In genomic region chr20:2221933-2222332, GRCh38 we compare ENCODE assay signal across 21 cellular contexts.
DNase-seq lines count a peak whose midpoint lies in the region; ATAC-seq, FAIRE-seq and TF ChIP-seq lines count a peak whose summit lies in the region.
"Had no signal": no experiment of that assay in that cellular context is flagged by ENCODE, and none has a peak within 500 bp of the region (broad histone marks: within the 10 kb centered on the region; RNA-seq: fewer than 3 reads in every experiment).

No MANE protein-coding gene starts in this region.

- DNase-seq in HepG2 (ENCODE audit: low spot score): no peak
- DNase-seq in left lobe of liver (ENCODE audit: low spot score): no peak
- DNase-seq in nephron progenitor cell: no peak
- DNase-seq in activated T-helper 1 cell treated with anti-CD3 and anti-CD28 coated beads, Interleukin-12 subunit alpha, Interleukin-12 subunit beta, Interleukin-2, Interleukin-4 antibody, amounts not matched to agents 30 ng/mL and 10 ng/mL and 1 ng/mL, durations not matched to agents 14 hours and 24 hours and 36 hours (ENCODE audit: low spot score): no peak
- DNase-seq in GM10266 (ENCODE audit: extremely low spot score): no peak
- DNase-seq in NCI-H128 (lab: John Stamatoyannopoulos, UW; ENCODE audit: unreplicated experiment): no peak
- DNase-seq: CD4-positive, CD25-positive, alpha-beta regulatory T cell; CD8-positive, alpha-beta memory T cell; COR-L47; DMS 273 treated with DMSO at 0.1 percent for 48 hours; DMS53; DND-41; EL; GM23248 had no signal

- no peaks in the 10 kb centered on the region for H3K36me3 ChIP-seq in liver (ENCODE audit: control insufficient read depth in 4 of 4, insufficient read depth in 3 of 4, low read depth in 1 of 4, low read length in 3 of 4)
- H3K36me3 ChIP-seq in HepG2 (replicated peaks in 1 of 2; ENCODE audit: control insufficient read depth in 1 of 2, insufficient read depth in 2 of 2, low read length in 2 of 2): no peaks in the 10 kb centered on the region
- H3K36me3 ChIP-seq: BLaER1, HAP-1 had no signal

- no peak for TF ChIP-seq POLR2A in HepG2 (IDR thresholded peaks at IDR 0.05; ENCODE audit: insufficient read depth in 1 of 2, low read depth in 2 of 2, low read length in 2 of 2)

- TF ChIP-seq EP300 in HepG2 (IDR thresholded peaks at IDR 0.05; ENCODE audit: low read depth in 2 of 2, low read length in 2 of 2) (no peak), HepG2 (CRISPR knock-in tag; IDR thresholded peaks at IDR 0.05; ENCODE audit: borderline replicate concordance) (no peak)

- WGBS in liver: 74% methylated on average over 2 of the region's 2 CpGs
- WGBS in HepG2 (ENCODE audit: low lambda C conversion rate): 2% methylated on average over 2 of the region's 2 CpGs

- H3K9ac ChIP-seq in liver (ENCODE audit: low read depth in 1 of 2, low read length in 2 of 2) (no peak overlapping the region), HepG2 (ENCODE audit: insufficient read depth, low read depth, low read length) (no peak overlapping the region)
- H3K9ac ChIP-seq: BLaER1, GM23248 had no signal

- BruUV-seq in HepG2 (replicated peaks; lab: Mats Ljungman, UMichigan): no TSS peak

- peaks cover 11% of the 10 kb centered on the region for H3K4me1 Mint-ChIP-seq in nephron progenitor cell
- peaks cover 15% of the 10 kb centered on the region for H3K4me1 Mint-ChIP-seq in activated T-helper 1 cell treated with anti-CD3 and anti-CD28 coated beads, Interleukin-12 subunit alpha, Interleukin-12 subunit beta, Interleukin-2, Interleukin-4 antibody, amounts not matched to agents 30 ng/mL and 10 ng/mL and 1 ng/mL, durations not matched to agents 14 hours and 24 hours and 36 hours (ENCODE audit: low read depth)

- FAIRE-seq in HepG2 (lab: Jason Lieb, UNC): no peak
- FAIRE-seq: A549, GM12891 had no signal

- H3K9me3 ChIP-seq in liver (ENCODE audit: control insufficient read depth in 4 of 4, low read length in 3 of 4) (peaks cover 0 to 4% (median 0%) of the 10 kb centered on the region in 4 donors), HepG2 (ENCODE audit: low read length) (peaks cover 5% of the 10 kb centered on the region; the same call in 1 of the 2 replicates)
- H3K9me3 ChIP-seq: BLaER1 had no signal

- CTCF ChIA-PET in HepG2 (lab: Yijun Ruan, JAX; ENCODE audit: low intra/inter-chr PET ratio, low total read pairs): no interaction called here

- TF ChIP-seq RAD21 in liver (IDR thresholded peaks at IDR 0.05) (no peak), HepG2 (CRISPR knock-in tag; IDR thresholded peaks at IDR 0.05) (no peak)

- no peak overlapping the region for H3K4me2 ChIP-seq in HepG2 (ENCODE audit: low read depth, low read length)
- H3K4me2 ChIP-seq: A549, BLaER1 had no signal

- H3K27me3 ChIP-seq in liver (ENCODE audit: control insufficient read depth in 4 of 4, insufficient read depth in 4 of 4, low read length in 3 of 4) (no peaks in the 10 kb centered on the region), HepG2 (ENCODE audit: control insufficient read depth in 1 of 2, insufficient read depth in 2 of 2, low read length in 2 of 2) (no peaks in the 10 kb centered on the region)
- H3K27me3 ChIP-seq: BLaER1 had no signal

- H3K9me3 Mint-ChIP-seq in nephron progenitor cell: peaks cover 31% of the 10 kb centered on the region
- peaks cover 6% of the 10 kb centered on the region for H3K9me3 Mint-ChIP-seq in activated T-helper 1 cell treated with anti-CD3 and anti-CD28 coated beads, Interleukin-12 subunit alpha, Interleukin-12 subunit beta, Interleukin-2, Interleukin-4 antibody, amounts not matched to agents 30 ng/mL and 10 ng/mL and 1 ng/mL, durations not matched to agents 14 hours and 24 hours and 36 hours

- peaks cover 15% of the 10 kb centered on the region for H3K27me3 Mint-ChIP-seq in nephron progenitor cell (ENCODE audit: low read depth, poor library complexity)
- peaks cover 2% of the 10 kb centered on the region for H3K27me3 Mint-ChIP-seq in activated T-helper 1 cell treated with anti-CD3 and anti-CD28 coated beads, Interleukin-12 subunit alpha, Interleukin-12 subunit beta, Interleukin-2, Interleukin-4 antibody, amounts not matched to agents 30 ng/mL and 10 ng/mL and 1 ng/mL, durations not matched to agents 14 hours and 24 hours and 36 hours (ENCODE audit: insufficient read depth)

- no peaks in the 10 kb centered on the region for H3K79me2 ChIP-seq in HepG2 (ENCODE audit: insufficient read depth, low read length)

- peaks cover 8% of the 10 kb centered on the region for H3K36me3 Mint-ChIP-seq in nephron progenitor cell (ENCODE audit: low read depth)
- no peaks in the 10 kb centered on the region for H3K36me3 Mint-ChIP-seq in activated T-helper 1 cell treated with anti-CD3 and anti-CD28 coated beads, Interleukin-12 subunit alpha, Interleukin-12 subunit beta, Interleukin-2, Interleukin-4 antibody, amounts not matched to agents 30 ng/mL and 10 ng/mL and 1 ng/mL, durations not matched to agents 14 hours and 24 hours and 36 hours (ENCODE audit: low read depth)
- H3K36me3 Mint-ChIP-seq: CD4-positive, CD25-positive, alpha-beta regulatory T cell had no signal

- no peak overlapping the region for H3K4me3 Mint-ChIP-seq in nephron progenitor cell
- H3K4me3 Mint-ChIP-seq in activated T-helper 1 cell treated with anti-CD3 and anti-CD28 coated beads, Interleukin-12 subunit alpha, Interleukin-12 subunit beta, Interleukin-2, Interleukin-4 antibody, amounts not matched to agents 30 ng/mL and 10 ng/mL and 1 ng/mL, durations not matched to agents 14 hours and 24 hours and 36 hours: no peak overlapping the region
- H3K4me3 Mint-ChIP-seq: CD4-positive, CD25-positive, alpha-beta regulatory T cell; CD8-positive, alpha-beta memory T cell had no signal

- H3K4me1 ChIP-seq in liver (ENCODE audit: control insufficient read depth in 4 of 4, insufficient read depth in 4 of 4, low read length in 3 of 4) (no peaks in the 10 kb centered on the region), HepG2 (ENCODE audit: insufficient read depth, low read length) (no peaks in the 10 kb centered on the region; the same call in 1 of the 2 replicates)
- H3K4me1 ChIP-seq: A549, HAP-1 had no signal

- no peak for TF ChIP-seq CTCF in liver (IDR thresholded peaks at IDR 0.05; ENCODE audit: low read depth, low read length, missing input control)
- TF ChIP-seq CTCF in HepG2 (CRISPR knock-in tag; IDR thresholded peaks at IDR 0.05): no peak
- TF ChIP-seq CTCF in nephron progenitor cell (IDR thresholded peaks at IDR 0.05): no peak
- TF ChIP-seq CTCF in GM10266 (IDR thresholded peaks at IDR 0.05; ENCODE audit: control insufficient read depth, insufficient read depth, low read depth, missing control alignments): no peak

- in situ Hi-C loops in HepG2 (cut with HindIII; ENCODE audit: extremely low pct_ligation_motif_present, low pct_unique_long_range_greater_than_20kb): no loop called here

- POLR2A ChIA-PET in HepG2 (lab: Yijun Ruan, JAX): no interaction called here

- H3K4me3 ChIP-seq in liver (ENCODE audit: low read depth in 1 of 3, low read length in 3 of 3) (no peak overlapping the region), HepG2 (replicated peaks in 1 of 3; ENCODE audit: insufficient read depth in 1 of 3, low read depth in 2 of 3, low read length in 3 of 3) (no peak overlapping the region)
- H3K4me3 ChIP-seq: A549, BLaER1, GM23248, HAP-1 had no signal

- H4K20me1 ChIP-seq in HepG2 (ENCODE audit: insufficient read depth, low read length): no peaks in the 10 kb centered on the region
- H4K20me1 ChIP-seq: BLaER1 had no signal

- ATAC-seq in HepG2 (no peak), left lobe of liver (peak; percentile 44), GM18873 (IDR thresholded peaks at IDR 0.05; ENCODE audit: low FRiP score, unreplicated experiment) (no peak)
- ATAC-seq: A549 had no signal

- H3K27ac Mint-ChIP-seq in nephron progenitor cell: peak overlapping the region; percentile 26
- H3K27ac Mint-ChIP-seq in activated T-helper 1 cell treated with anti-CD3 and anti-CD28 coated beads, Interleukin-12 subunit alpha, Interleukin-12 subunit beta, Interleukin-2, Interleukin-4 antibody, amounts not matched to agents 30 ng/mL and 10 ng/mL and 1 ng/mL, durations not matched to agents 14 hours and 24 hours and 36 hours: no peak overlapping the region
- H3K27ac Mint-ChIP-seq: CD8-positive, alpha-beta memory T cell had no signal

- no peak overlapping the region for H2AFZ ChIP-seq in HepG2 (ENCODE audit: low read length)
- H2AFZ ChIP-seq: GM23248 had no signal

- no peak overlapping the region for H3K27ac ChIP-seq in liver (ENCODE audit: low read depth in 1 of 2, low read length in 2 of 2)
- no peak overlapping the region for H3K27ac ChIP-seq in HepG2 (ENCODE audit: extremely low read length, insufficient read depth, low read length)
- H3K27ac ChIP-seq: 22Rv1, A549, BLaER1, GM23248 had no signal

- intact Hi-C loops in HepG2 (cut with micrococcal nuclease; ENCODE audit: unreplicated experiment): no loop called here
- intact Hi-C loops in activated T-helper 1 cell treated with anti-CD3 and anti-CD28 coated beads, Interleukin-12 subunit alpha, Interleukin-12 subunit beta, Interleukin-2, Interleukin-4 antibody, amounts not matched to agents 30 ng/mL and 10 ng/mL and 1 ng/mL, durations not matched to agents 14 hours and 24 hours and 36 hours (cut with micrococcal nuclease): no loop called here

TF ChIP-seq in liver, 16 proteins besides CTCF, POLR2A, EP300 and RAD21:
- TF ChIP-seq JUND (IDR thresholded peaks at IDR 0.05) (no peak), NR2F2 (IDR thresholded peaks at IDR 0.05) (peak; percentile 46)
TF ChIP-seq in liver: peak in this region for 1.

TF ChIP-seq in HepG2, 621 proteins besides CTCF, POLR2A, EP300 and RAD21:
- TF ChIP-seq ZNF850 (CRISPR knock-in tag; conservative IDR thresholded peaks at IDR 0.05): no peak
- TF ChIP-seq HIC2 (CRISPR knock-in tag; IDR thresholded peaks at IDR 0.05; ENCODE audit: low read depth): no peak
- TF ChIP-seq TARDBP (CRISPR knock-in tag; IDR thresholded peaks at IDR 0.05): no peak
